ENCODE assay signal across 13 cellular contexts in genomic region chr1:204255225-204255624, GRCh38. TPM values are rescaled to one million over a fixed set of nuclear protein-coding genes. Genes with fewer than 3 reads are reported as not detected.
DNase-seq lines count a peak whose midpoint lies in the region; ATAC-seq and TF ChIP-seq lines count a peak whose summit lies in the region.
"Had no signal": no experiment of that assay in that cellular context is flagged by ENCODE, and none has a peak within 500 bp of the region (broad histone marks: within the 10 kb centered on the region; RNA-seq: fewer than 3 reads in every experiment).

No MANE protein-coding gene starts in this region.

- CTCF ChIA-PET in CD8-positive, alpha-beta T cell (lab: Charles Lee): interaction anchor here (0.9 to 4.1 kb wide), 3 partner anchors 9 to 108 kb away, joined by 3 to 17 read pairs (median 4); no protein-coding TSS in a partner anchor

- no peak overlapping the region for H3K27ac ChIP-seq in CD8-positive, alpha-beta T cell (ENCODE audit: low read depth, low read length)

- intact Hi-C loops in dendritic cell treated with granulocyte-macrophage colony-stimulating factor and Interleukin-4, amounts not matched to agents 40 ng/mL and 50 ng/mL, for 4 days (cut with micrococcal nuclease): no loop called here
- intact Hi-C loops in CD8-positive, alpha-beta T cell (cut with DNase I, micrococcal nuclease): no loop called here

- TF ChIP-seq CTCF in CD8-positive, alpha-beta T cell (IDR thresholded peaks at IDR 0.05): no peak

- H3K4me3 ChIP-seq in CD8-positive, alpha-beta T cell (ENCODE audit: low read depth, low read length): no peak overlapping the region
- H3K4me3 ChIP-seq: tibial nerve had no signal

- DNase-seq in NCI-H1092 (lab: John Stamatoyannopoulos, UW) (peak; percentile 15), NCI-H1092 treated with DMSO at 0.1 percent for 48 hours (lab: John Stamatoyannopoulos, UW) (no peak), NCI-H2107 treated with DMSO at 0.1 percent for 48 hours (lab: John Stamatoyannopoulos, UW; ENCODE audit: unreplicated experiment) (peak; percentile 18), renal cortical epithelial cell (ENCODE audit: low read depth) (peak; percentile 69)
- DNase-seq in activated CD4-positive, alpha-beta T cell treated with anti-CD3 and anti-CD28 coated beads, Interleukin-2, amount 50 U/mL, for 1 hour: no peak
- no peak for DNase-seq in CD8-positive, alpha-beta T cell
- DNase-seq: activated naive CD4-positive, alpha-beta T cell treated with anti-CD3 and anti-CD28 coated beads, Interleukin-2, amount 10 ng/mL, durations not matched to agents 7 days and 5 days had no signal

- H3K27me3 ChIP-seq in CD8-positive, alpha-beta T cell (ENCODE audit: insufficient read depth, low read length): no peaks in the 10 kb centered on the region
- H3K27me3 ChIP-seq: tibial nerve had no signal

- peaks cover 28% of the 10 kb centered on the region for H3K4me1 Mint-ChIP-seq in dendritic cell treated with granulocyte-macrophage colony-stimulating factor and Interleukin-4, amounts not matched to agents 40 ng/mL and 50 ng/mL, for 4 days (ENCODE audit: low read depth)
- H3K4me1 Mint-ChIP-seq in CD8-positive, alpha-beta T cell (ENCODE audit: low read depth): no peaks in the 10 kb centered on the region
- H3K4me1 Mint-ChIP-seq: activated naive CD4-positive, alpha-beta T cell treated with anti-CD3 and anti-CD28 coated beads, Interleukin-2, amount 10 ng/mL, durations not matched to agents 7 days and 5 days had no signal

- H3K4me3 Mint-ChIP-seq in dendritic cell treated with granulocyte-macrophage colony-stimulating factor and Interleukin-4, amounts not matched to agents 40 ng/mL and 50 ng/mL, for 4 days: peak overlapping the region; percentile 57
- H3K4me3 Mint-ChIP-seq in CD8-positive, alpha-beta T cell: no peak overlapping the region
- H3K4me3 Mint-ChIP-seq: activated naive CD4-positive, alpha-beta T cell treated with anti-CD3 and anti-CD28 coated beads, Interleukin-2, amount 10 ng/mL, durations not matched to agents 7 days and 5 days had no signal

- H3K36me3 Mint-ChIP-seq in dendritic cell treated with granulocyte-macrophage colony-stimulating factor and Interleukin-4, amounts not matched to agents 40 ng/mL and 50 ng/mL, for 4 days (ENCODE audit: low read depth): no peaks in the 10 kb centered on the region
- no peaks in the 10 kb centered on the region for H3K36me3 Mint-ChIP-seq in CD8-positive, alpha-beta T cell
- H3K36me3 Mint-ChIP-seq: activated naive CD4-positive, alpha-beta T cell treated with anti-CD3 and anti-CD28 coated beads, Interleukin-2, amount 10 ng/mL, durations not matched to agents 7 days and 5 days had no signal

- H3K4me1 ChIP-seq in CD8-positive, alpha-beta T cell (ENCODE audit: insufficient read depth, low read length): no peaks in the 10 kb centered on the region

- H3K9me3 Mint-ChIP-seq in dendritic cell treated with granulocyte-macrophage colony-stimulating factor and Interleukin-4, amounts not matched to agents 40 ng/mL and 50 ng/mL, for 4 days: no peaks in the 10 kb centered on the region
- H3K9me3 Mint-ChIP-seq in CD8-positive, alpha-beta T cell: no peaks in the 10 kb centered on the region
- H3K9me3 Mint-ChIP-seq: activated naive CD4-positive, alpha-beta T cell treated with anti-CD3 and anti-CD28 coated beads, Interleukin-2, amount 10 ng/mL, durations not matched to agents 7 days and 5 days had no signal

- no peaks in the 10 kb centered on the region for H3K9me3 ChIP-seq in CD8-positive, alpha-beta T cell (ENCODE audit: low read length)
- H3K9me3 ChIP-seq: tibial nerve had no signal

- ATAC-seq in GM18517 (IDR thresholded peaks at IDR 0.05; ENCODE audit: unreplicated experiment): no peak
- ATAC-seq in CD8-positive, alpha-beta T cell: no peak

- H3K27ac Mint-ChIP-seq in dendritic cell treated with granulocyte-macrophage colony-stimulating factor and Interleukin-4, amounts not matched to agents 40 ng/mL and 50 ng/mL, for 4 days: peak overlapping the region; percentile 59
- no peak overlapping the region for H3K27ac Mint-ChIP-seq in CD8-positive, alpha-beta T cell
- H3K27ac Mint-ChIP-seq: activated naive CD4-positive, alpha-beta T cell treated with anti-CD3 and anti-CD28 coated beads, Interleukin-2, amount 10 ng/mL, durations not matched to agents 7 days and 5 days had no signal

- no peaks in the 10 kb centered on the region for H3K27me3 Mint-ChIP-seq in dendritic cell treated with granulocyte-macrophage colony-stimulating factor and Interleukin-4, amounts not matched to agents 40 ng/mL and 50 ng/mL, for 4 days
- no peaks in the 10 kb centered on the region for H3K27me3 Mint-ChIP-seq in CD8-positive, alpha-beta T cell (ENCODE audit: low read depth)

- H3K36me3 ChIP-seq in CD8-positive, alpha-beta T cell (ENCODE audit: insufficient read depth, low read length): no peaks in the 10 kb centered on the region

- POLR2A ChIA-PET in CD8-positive, alpha-beta T cell (lab: Charles Lee): interaction anchor here (0.6 kb wide), 1 partner anchor 1258 kb away, joined by 3 read pairs; no protein-coding TSS in a partner anchor

RNA-seq across cellular contexts. Expression of gene GOLT1A, which starts 41.4 kb away (rescaled TPM):
- total RNA-seq in renal cortical epithelial cell: 0.75 and 2.3 TPM in 2 replicates
- not detected for total RNA-seq in CD8-positive, alpha-beta T cell
- total RNA-seq: A172, cardiac septum, osteocyte, tibial nerve had no signal

RNA-seq across cellular contexts. Expression of gene KISS1, which starts 58.9 kb away (rescaled TPM):
- total RNA-seq in renal cortical epithelial cell: 0.52 TPM in 1 of 2 replicates, not detected in the other
- not detected for total RNA-seq in CD8-positive, alpha-beta T cell
- total RNA-seq: cardiac septum, osteocyte, tibial nerve had no signal

Comparison
In these comparisons a context has a peak if more than half of its experiments do, and no peak if none do; other contexts are left out.
1. DNase-seq: peak in NCI-H1092 (single experiment), NCI-H2107 treated with DMSO at 0.1 percent for 48 hours (single experiment) and renal cortical epithelial cell (single experiment); none in NCI-H1092 treated with DMSO at 0.1 percent for 48 hours (single experiment), activated CD4-positive, alpha-beta T cell treated with anti-CD3 and anti-CD28 coated beads, Interleukin-2, amount 50 U/mL, for 1 hour (single experiment) and CD8-positive, alpha-beta T cell (0 of 7).